ENCODE assay signal across 17 cellular contexts in the genomic region with DNA sequence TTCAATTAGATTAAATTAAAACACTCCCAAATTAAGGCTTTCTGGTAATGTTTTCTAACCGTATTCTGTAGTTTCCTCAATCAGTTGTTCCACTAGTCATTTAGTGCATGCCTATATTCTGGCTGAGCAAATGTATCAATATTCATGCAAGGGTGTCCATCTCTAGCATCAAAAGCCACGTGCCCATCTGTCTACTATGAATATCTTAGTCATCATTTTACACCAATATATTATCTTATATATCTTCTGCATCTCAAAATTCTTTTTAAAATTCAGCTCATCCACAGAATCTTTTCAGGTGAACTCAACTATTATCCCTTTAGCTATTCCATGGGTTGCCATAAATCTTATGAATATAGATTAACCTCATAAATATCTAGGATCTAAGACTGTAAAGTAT.
"Had no signal": no experiment of that assay in that cellular context is flagged by ENCODE, and none has a peak within 500 bp of the region (broad histone marks: within the 10 kb centered on the region; RNA-seq: fewer than 3 reads in every experiment).

No MANE protein-coding gene starts in this region.

- H3K4me3 Mint-ChIP-seq: IgD-negative memory B cell had no signal

- ATAC-seq: SK-N-SH treated with all-trans-retinoic acid at 6 μM for 48 hours had no signal

- H3K27me3 Mint-ChIP-seq: IgD-negative memory B cell had no signal

- H3K4me1 Mint-ChIP-seq: IgD-negative memory B cell had no signal

- H3K27ac ChIP-seq: RWPE1 had no signal

- H3K27ac Mint-ChIP-seq: IgD-negative memory B cell had no signal

- H3K36me3 Mint-ChIP-seq: IgD-negative memory B cell had no signal

- DNase-seq: KBM-7, MV-4-11, NCI-H1048, NCI-H1105, NCI-H1417 treated with DMSO at 0.1 percent for 48 hours, NCI-H146, NCI-H1694 treated with DMSO at 0.1 percent for 48 hours, NCI-H1930, NCI-H2081, NCI-H2107, NCI-H2227 treated with DMSO at 0.1 percent for 48 hours, NCI-H524, NCI-H526 treated with DMSO at 0.1 percent for 48 hours, SHP77 had no signal
